In the genomic region with DNA sequence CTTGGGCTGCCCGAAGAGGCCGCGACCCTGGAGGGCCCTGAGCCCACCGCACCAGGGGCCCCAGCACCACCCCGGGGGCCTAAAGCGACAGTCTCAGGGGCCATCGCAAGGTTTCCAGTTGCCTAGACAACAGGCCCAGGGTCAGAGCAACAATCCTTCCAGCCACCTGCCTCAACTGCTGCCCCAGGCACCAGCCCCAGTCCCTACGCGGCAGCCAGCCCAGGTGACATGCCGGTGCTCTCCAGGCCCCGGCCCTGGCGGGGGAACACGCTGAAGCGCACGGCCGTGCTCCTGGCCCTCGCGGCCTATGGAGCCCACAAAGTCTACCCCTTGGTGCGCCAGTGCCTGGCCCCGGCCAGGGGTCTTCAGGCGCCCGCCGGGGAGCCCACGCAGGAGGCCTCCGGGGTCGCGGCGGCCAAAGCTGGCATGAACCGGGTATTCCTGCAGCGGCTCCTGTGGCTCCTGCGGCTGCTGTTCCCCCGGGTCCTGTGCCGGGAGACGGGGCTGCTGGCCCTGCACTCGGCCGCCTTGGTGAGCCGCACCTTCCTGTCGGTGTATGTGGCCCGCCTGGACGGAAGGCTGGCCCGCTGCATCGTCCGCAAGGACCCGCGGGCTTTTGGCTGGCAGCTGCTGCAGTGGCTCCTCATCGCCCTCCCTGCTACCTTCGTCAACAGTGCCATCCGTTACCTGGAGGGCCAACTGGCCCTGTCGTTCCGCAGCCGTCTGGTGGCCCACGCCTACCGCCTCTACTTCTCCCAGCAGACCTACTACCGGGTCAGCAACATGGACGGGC, we compare ENCODE assay signal across 8 cellular contexts. TPM values are rescaled to one million over a fixed set of nuclear protein-coding genes. Genes with fewer than 3 reads are reported as not detected.
DNase-seq lines count a peak whose midpoint lies in the region; ATAC-seq and TF ChIP-seq lines count a peak whose summit lies in the region.

No MANE protein-coding gene starts in this region.

- H3K9me3 Mint-ChIP-seq in activated CD4-positive, alpha-beta memory T cell treated with anti-CD3 and anti-CD28 coated beads for 36 hours: no peaks in the 10 kb centered on the region

- no peak overlapping the region for H3K27ac ChIP-seq in iPS-20b (ENCODE audit: low read length)
- H3K27ac ChIP-seq in suprapubic skin: peak overlapping the region; percentile 92

- peak overlapping the region; percentile 63 for H3K4me3 Mint-ChIP-seq in activated CD4-positive, alpha-beta memory T cell treated with anti-CD3 and anti-CD28 coated beads for 36 hours

- H3K27me3 ChIP-seq in iPS-20b (ENCODE audit: insufficient read depth, low read length): no peaks in the 10 kb centered on the region
- no peaks in the 10 kb centered on the region for H3K27me3 ChIP-seq in suprapubic skin

- TF ChIP-seq CTCF in suprapubic skin (IDR thresholded peaks at IDR 0.05): no peak

- H3K4me1 ChIP-seq in iPS-20b (ENCODE audit: insufficient read depth, low read length) (peaks cover 9% of the 10 kb centered on the region; the same call in 1 of the 2 replicates), suprapubic skin (peaks cover 55% of the 10 kb centered on the region)

- ATAC-seq in GM21825 (IDR thresholded peaks at IDR 0.05; ENCODE audit: unreplicated experiment) (peak; percentile 5), HG02678 (IDR thresholded peaks at IDR 0.05; ENCODE audit: unreplicated experiment) (no peak), HG02884 (IDR thresholded peaks at IDR 0.05; ENCODE audit: unreplicated experiment) (no peak)

- no peak overlapping the region for H3K9ac ChIP-seq in iPS-20b (ENCODE audit: low read depth, low read length)

- DNase-seq in COLO668 (lab: John Stamatoyannopoulos, UW; ENCODE audit: unreplicated experiment) (peak; percentile 68), suprapubic skin (ENCODE audit: low spot score in 2 of 2) (no peak), activated gamma-delta T cell (lab: John Stamatoyannopoulos, UW) (no peak)
- peak; percentile 26 for DNase-seq in activated CD4-positive, alpha-beta memory T cell treated with anti-CD3 and anti-CD28 coated beads for 36 hours

- peak overlapping the region; percentile 50; the same call in 1 of the 2 replicates for H3K4me3 ChIP-seq in iPS-20b (ENCODE audit: low read length)
- H3K4me3 ChIP-seq in suprapubic skin: peak overlapping the region; percentile 73

- H3K36me3 ChIP-seq in iPS-20b (ENCODE audit: insufficient read depth, low read depth, low read length) (peaks cover 18% of the 10 kb centered on the region), suprapubic skin (peaks cover 8% of the 10 kb centered on the region)

- H3K36me3 Mint-ChIP-seq in activated CD4-positive, alpha-beta memory T cell treated with anti-CD3 and anti-CD28 coated beads for 36 hours: peaks cover 16% of the 10 kb centered on the region

- H3K4me1 Mint-ChIP-seq in activated CD4-positive, alpha-beta memory T cell treated with anti-CD3 and anti-CD28 coated beads for 36 hours (ENCODE audit: low read depth): peaks cover 19% of the 10 kb centered on the region

- TF ChIP-seq POLR2A in suprapubic skin (IDR thresholded peaks at IDR 0.05): no peak

- POLR2A ChIA-PET in activated CD4-positive, alpha-beta memory T cell treated with anti-CD3 and anti-CD28 coated beads for 36 hours (lab: Charles Lee): no interaction called here

- WGBS in suprapubic skin: 64% methylated on average over 16 of the region's 55 CpGs

- no peaks in the 10 kb centered on the region for H3K9me3 ChIP-seq in iPS-20b (ENCODE audit: insufficient read depth, low read depth, low read length)
- no peaks in the 10 kb centered on the region for H3K9me3 ChIP-seq in suprapubic skin

- CTCF ChIA-PET in activated CD4-positive, alpha-beta memory T cell treated with anti-CD3 and anti-CD28 coated beads for 36 hours (lab: Charles Lee): no interaction called here

- no peaks in the 10 kb centered on the region for H3K27me3 Mint-ChIP-seq in activated CD4-positive, alpha-beta memory T cell treated with anti-CD3 and anti-CD28 coated beads for 36 hours

- TF ChIP-seq EP300 in suprapubic skin (IDR thresholded peaks at IDR 0.05): no peak

- intact Hi-C loops in activated CD4-positive, alpha-beta memory T cell treated with anti-CD3 and anti-CD28 coated beads for 36 hours (cut with micrococcal nuclease): loop anchor here (10.0 kb wide), 1 partner anchor 70 kb away; the partner anchor contains the start of genes IDH3G and SSR4

- H3K27ac Mint-ChIP-seq in activated CD4-positive, alpha-beta memory T cell treated with anti-CD3 and anti-CD28 coated beads for 36 hours: no peak overlapping the region

RNA-seq across cellular contexts. Expression of gene ABCD1, which starts 0.6 kb away (rescaled TPM):
- 1 to 10 TPM; 4.8 TPM for total RNA-seq in activated CD4-positive, alpha-beta memory T cell treated with anti-CD3 and anti-CD28 coated beads for 36 hours
- 1 to 10 TPM; 5.9 to 9.4 (median 7.4) TPM for total RNA-seq in suprapubic skin

RNA-seq across cellular contexts. Expression of gene BCAP31, which starts 1.0 kb away (rescaled TPM):
- total RNA-seq in activated CD4-positive, alpha-beta memory T cell treated with anti-CD3 and anti-CD28 coated beads for 36 hours: 100 to 1,000 TPM; 119 to 121 TPM
- total RNA-seq in suprapubic skin: 100 to 1,000 TPM; 112 to 170 (median 167) TPM

RNA-seq across cellular contexts. Expression of gene SLC6A8, which starts 37.5 kb away (rescaled TPM):
- total RNA-seq in activated CD4-positive, alpha-beta memory T cell treated with anti-CD3 and anti-CD28 coated beads for 36 hours: 1 to 10 TPM in 1 of 2 experiments, under 1 TPM in 1; 0.95 to 1.3 TPM
- 10 to 100 TPM; 26.1 to 74.1 (median 45.2) TPM for total RNA-seq in suprapubic skin

RNA-seq across cellular contexts. Expression of gene PLXNB3, which starts 38.8 kb away (rescaled TPM):
- total RNA-seq in activated CD4-positive, alpha-beta memory T cell treated with anti-CD3 and anti-CD28 coated beads for 36 hours: under 1 TPM; 0.29 to 0.69 TPM
- 10 to 100 TPM; 13.5 to 23.9 (median 19.8) TPM for total RNA-seq in suprapubic skin

RNA-seq across cellular contexts. Expression of gene PNCK, which starts 51.6 kb away (rescaled TPM):
- total RNA-seq in activated CD4-positive, alpha-beta memory T cell treated with anti-CD3 and anti-CD28 coated beads for 36 hours: under 1 TPM in 1 of 2 experiments, not detected in 1; 0.36 TPM
- total RNA-seq in suprapubic skin: 1 to 10 TPM; 1.2 to 1.8 (median 1.4) TPM

Comparison
In these comparisons a context has a peak if more than half of its experiments do, and no peak if none do; other contexts are left out.
1. DNase-seq: peak in COLO668 (single experiment) and activated CD4-positive, alpha-beta memory T cell treated with anti-CD3 and anti-CD28 coated beads for 36 hours (single experiment); none in suprapubic skin (0 of 2) and activated gamma-delta T cell (single experiment).
2. RNA of gene SLC6A8, which starts 37.5 kb away (total RNA-seq): 26.1 to 74.1 TPM in suprapubic skin; 0.95 to 1.3 TPM in activated CD4-positive, alpha-beta memory T cell treated with anti-CD3 and anti-CD28 coated beads for 36 hours; every median in the first group is over 10 times any median in the second.